In the genomic region with DNA sequence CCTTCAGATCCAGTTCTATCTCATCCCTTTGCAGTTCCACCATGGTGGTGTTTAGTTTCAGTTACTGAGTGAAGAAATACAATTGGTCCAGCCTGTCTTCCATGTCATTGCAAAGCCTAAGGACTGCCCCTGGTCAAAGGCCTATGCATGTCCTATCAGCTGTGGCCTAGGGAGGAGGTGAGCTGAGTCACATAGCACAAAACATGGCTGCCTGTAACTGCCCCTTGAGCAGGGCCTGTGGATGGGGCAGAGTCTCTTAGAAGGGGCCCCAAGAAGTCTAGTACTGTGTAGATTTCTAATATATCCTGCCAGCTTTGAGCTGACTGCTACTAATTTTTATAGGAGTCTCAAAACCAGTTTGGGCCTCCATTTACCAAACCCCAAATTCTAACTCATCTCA, we compare ENCODE assay signal across 22 cellular contexts.
A peak's percentile ranks its signal among the peaks of the same experiment; 100 is the strongest.
DNase-seq lines count a peak whose midpoint lies in the region; ATAC-seq, FAIRE-seq and TF ChIP-seq lines count a peak whose summit lies in the region.
"Had no signal": no experiment of that assay in that cellular context is flagged by ENCODE, and none has a peak within 500 bp of the region (broad histone marks: within the 10 kb centered on the region; RNA-seq: fewer than 3 reads in every experiment).

No MANE protein-coding gene starts in this region.

- no peak overlapping the region for H2BK120ac ChIP-seq in neuronal stem cell (ENCODE audit: low read depth, low read length)

- H3K4me2 ChIP-seq in Loucy (ENCODE audit: low read depth, low read length, poor library complexity, severe bottlenecking): no peak overlapping the region
- H3K4me2 ChIP-seq in K562 (ENCODE audit: insufficient read depth, low read length): no peak overlapping the region
- H3K4me2 ChIP-seq in neuronal stem cell (ENCODE audit: insufficient read depth, low read length, poor library complexity, severe bottlenecking): no peak overlapping the region
- H3K4me2 ChIP-seq: A549 had no signal

- CTCF ChIA-PET in K562 (lab: Yijun Ruan, JAX; ENCODE audit: low intra/inter-chr PET ratio): no interaction called here

- POLR2A ChIA-PET in K562 (lab: Yijun Ruan, JAX): interaction anchor here (0.6 kb wide), 1 partner anchor 83 kb away, joined by 4 read pairs; no protein-coding TSS in a partner anchor

- no peaks in the 10 kb centered on the region for H4K20me1 ChIP-seq in Loucy (ENCODE audit: insufficient read depth, low read length, poor library complexity, severe bottlenecking)
- no peaks in the 10 kb centered on the region for H4K20me1 ChIP-seq in K562 (replicated peaks; ENCODE audit: control insufficient read depth, insufficient read depth, low read length)

- peaks cover 2% of the 10 kb centered on the region for H3K36me3 Mint-ChIP-seq in activated naive CD8-positive, alpha-beta T cell treated with anti-CD3 and anti-CD28 coated beads for 36 hours

- H2BK12ac ChIP-seq in neuronal stem cell (ENCODE audit: low read length): no peak overlapping the region

- H3K9ac ChIP-seq in Loucy (ENCODE audit: low read depth, low read length, poor library complexity, severe bottlenecking): no peak overlapping the region
- no peak overlapping the region for H3K9ac ChIP-seq in K562 (ENCODE audit: insufficient read depth in 1 of 2, low read depth in 2 of 2, low read length in 2 of 2)
- H3K9ac ChIP-seq in neuronal stem cell (ENCODE audit: low read depth, low read length, poor library complexity): no peak overlapping the region

- H2AFZ ChIP-seq in Loucy (ENCODE audit: low read length) (peak overlapping the region; percentile 44; the same call in 1 of the 2 replicates), K562 (ENCODE audit: low read depth, low read length) (peak overlapping the region; percentile 0; the same call in 1 of the 2 replicates), neuronal stem cell (ENCODE audit: low read length) (peak overlapping the region; percentile 37)

- H3K4me1 ChIP-seq in Loucy (ENCODE audit: insufficient read depth, low read length, poor library complexity, severe bottlenecking) (peaks cover 13% of the 10 kb centered on the region), K562 (replicated peaks in 1 of 2; ENCODE audit: control insufficient read depth in 2 of 2, insufficient read depth in 2 of 2, low read length in 2 of 2) (no peaks in the 10 kb centered on the region; a peak in 1 of 5 replicates), neuronal stem cell (ENCODE audit: control insufficient read depth in 2 of 2, insufficient read depth in 1 of 2, low read depth in 1 of 2, low read length in 2 of 2) (no peaks in the 10 kb centered on the region)
- H3K4me1 ChIP-seq: A549, Caco-2 had no signal

- H3K27me3 ChIP-seq in Loucy (ENCODE audit: insufficient read depth, low read length, poor library complexity, severe bottlenecking): no peaks in the 10 kb centered on the region
- H3K27me3 ChIP-seq in K562 (ENCODE audit: control insufficient read depth in 2 of 2, insufficient read depth in 2 of 2, low read length in 2 of 2): peaks cover 0 to 3% of the 10 kb centered on the region in 2 experiments; a peak in 3 of 5 replicates
- no peaks in the 10 kb centered on the region for H3K27me3 ChIP-seq in neuronal stem cell (ENCODE audit: control insufficient read depth in 3 of 3, insufficient read depth in 3 of 3, low read depth in 1 of 3, low read length in 3 of 3)

- no peak overlapping the region for H2BK15ac ChIP-seq in neuronal stem cell (ENCODE audit: low read length)

- H3K4me3 Mint-ChIP-seq in activated naive CD8-positive, alpha-beta T cell treated with anti-CD3 and anti-CD28 coated beads for 36 hours: no peak overlapping the region
- H3K4me3 Mint-ChIP-seq: CD4-positive, alpha-beta T cell; H9 had no signal

- no peak overlapping the region for H3K27ac Mint-ChIP-seq in activated naive CD8-positive, alpha-beta T cell treated with anti-CD3 and anti-CD28 coated beads for 36 hours
- H3K27ac Mint-ChIP-seq: CD4-positive, alpha-beta T cell; H9 had no signal

- H2BK5ac ChIP-seq in neuronal stem cell (ENCODE audit: low read length): no peak overlapping the region

- H3K9me3 Mint-ChIP-seq in activated naive CD8-positive, alpha-beta T cell treated with anti-CD3 and anti-CD28 coated beads for 36 hours: no peaks in the 10 kb centered on the region
- H3K9me3 Mint-ChIP-seq: H9 had no signal

- TF ChIP-seq POLR2A in K562 (conservative IDR thresholded peaks at IDR 0.05): no peak

- no peaks in the 10 kb centered on the region for H3K9me2 ChIP-seq in Loucy (replicated peaks; ENCODE audit: low read depth, low read length)

- H3K79me1 ChIP-seq in neuronal stem cell (ENCODE audit: low read depth, low read length): no peaks in the 10 kb centered on the region

- ATAC-seq in K562 (peak; percentile 50; the same call in 1 of the 3 replicates), HG03520 (IDR thresholded peaks at IDR 0.05; ENCODE audit: unreplicated experiment) (no peak)
- ATAC-seq: A549 had no signal

- DNase-seq in DMS53 (lab: John Stamatoyannopoulos, UW): peak; percentile 23
- no peak for DNase-seq in DMS53 treated with DMSO at 0.1 percent for 48 hours (lab: John Stamatoyannopoulos, UW; ENCODE audit: unreplicated experiment)
- peak in 1 of 4 experiments; percentile 13 for DNase-seq in K562 (ENCODE audit: extremely low read depth in 1 of 4, low spot score in 3 of 4)
- DNase-seq in neuronal stem cell (ENCODE audit: low spot score): no peak
- DNase-seq in activated naive CD8-positive, alpha-beta T cell treated with anti-CD3 and anti-CD28 coated beads for 36 hours: no peak
- no peak for DNase-seq in NCI-H226
- DNase-seq: AML-193; Caco-2; CD4-positive, alpha-beta T cell; DMS79 treated with DMSO at 0.1 percent for 48 hours; EL; H9 had no signal

- H3K9me3 ChIP-seq in Loucy (ENCODE audit: insufficient read depth, low read depth, low read length) (no peaks in the 10 kb centered on the region), K562 (replicated peaks; ENCODE audit: control insufficient read depth, insufficient read depth, low read depth, low read length) (no peaks in the 10 kb centered on the region), neuronal stem cell (replicated peaks in 1 of 2; ENCODE audit: control insufficient read depth in 2 of 2, insufficient read depth in 1 of 2, low read depth in 1 of 2, low read length in 2 of 2) (no peaks in the 10 kb centered on the region)
- H3K9me3 ChIP-seq: A549, Caco-2 had no signal

- intact Hi-C loops in K562 (cut with micrococcal nuclease): no loop called here

- H4K8ac ChIP-seq in neuronal stem cell (ENCODE audit: low read depth, low read length): no peak overlapping the region

- no peak overlapping the region for H3K14ac ChIP-seq in neuronal stem cell (ENCODE audit: low read length)

- no peaks in the 10 kb centered on the region for H3K79me2 ChIP-seq in Loucy (ENCODE audit: insufficient read depth, low read length)
- no peaks in the 10 kb centered on the region for H3K79me2 ChIP-seq in K562 (ENCODE audit: control insufficient read depth, insufficient read depth, low read length)

- no peak for TF ChIP-seq CTCF in Loucy (conservative IDR thresholded peaks at IDR 0.05; ENCODE audit: low read length)
- no peak for TF ChIP-seq CTCF in K562 (IDR thresholded peaks at IDR 0.05 in 2 of 3, conservative IDR thresholded peaks at IDR 0.05 in 1 of 3; ENCODE audit: insufficient read depth in 2 of 3, low read depth in 1 of 3, low read length in 3 of 3)

- H2AK5ac ChIP-seq in neuronal stem cell (ENCODE audit: low read depth, low read length): no peak overlapping the region

- in situ Hi-C loops in K562 (cut with MboI): no loop called here

- H3K27ac ChIP-seq in K562 (ENCODE audit: extremely low read depth, low read depth, low read length) (no peak overlapping the region), neuronal stem cell (replicated peaks; ENCODE audit: low read length) (no peak overlapping the region)
- H3K27ac ChIP-seq: 22Rv1, A549, C4-2B had no signal

- H3F3A ChIP-seq in Loucy (ENCODE audit: low read depth): no peaks in the 10 kb centered on the region

- FAIRE-seq in K562 (lab: Jason Lieb, UNC): no peak
- FAIRE-seq: A549, D721Med, G401.6, GM12892, GM18507, H1 had no signal

- no peak overlapping the region for H3K4ac ChIP-seq in neuronal stem cell (ENCODE audit: low read length)

- BruUV-seq in K562 (replicated peaks; lab: Mats Ljungman, UMichigan): no TSS peak

- H3K9me1 ChIP-seq in K562 (ENCODE audit: control insufficient read depth, insufficient read depth, low read length): no peaks in the 10 kb centered on the region

- no peak overlapping the region for H4K91ac ChIP-seq in neuronal stem cell (ENCODE audit: low read depth, low read length, poor library complexity)

- H3K27me3 Mint-ChIP-seq in activated naive CD8-positive, alpha-beta T cell treated with anti-CD3 and anti-CD28 coated beads for 36 hours: no peaks in the 10 kb centered on the region
- H3K27me3 Mint-ChIP-seq: CD4-positive, alpha-beta T cell had no signal

- no peak for TF ChIP-seq RAD21 in K562 (CRISPR knock-in tag; conservative IDR thresholded peaks at IDR 0.05 in 1 of 2, IDR thresholded peaks at IDR 0.05 in 1 of 2)

- H3K36me3 ChIP-seq in Loucy (ENCODE audit: insufficient read depth, low read length): no peaks in the 10 kb centered on the region
- no peaks in the 10 kb centered on the region for H3K36me3 ChIP-seq in K562 (ENCODE audit: control insufficient read depth, insufficient read depth, low read length)
- no peaks in the 10 kb centered on the region for H3K36me3 ChIP-seq in neuronal stem cell (replicated peaks in 1 of 2; ENCODE audit: control insufficient read depth in 2 of 2, insufficient read depth in 2 of 2, low read length in 2 of 2)

- no peak overlapping the region for H3K23ac ChIP-seq in neuronal stem cell (ENCODE audit: low read depth, low read length, poor library complexity)

- TF ChIP-seq EP300 in K562 (IDR thresholded peaks at IDR 0.05; ENCODE audit: low read length): no peak

- no peak overlapping the region for H3K18ac ChIP-seq in neuronal stem cell (ENCODE audit: low read length)

- peaks cover 7% of the 10 kb centered on the region for H3K4me1 Mint-ChIP-seq in activated naive CD8-positive, alpha-beta T cell treated with anti-CD3 and anti-CD28 coated beads for 36 hours

- H3K4me3 ChIP-seq in Loucy (ENCODE audit: low read length, poor library complexity, severe bottlenecking) (no peak overlapping the region), K562 (no peak overlapping the region), neuronal stem cell (ENCODE audit: low read length in 2 of 2) (no peak overlapping the region)
- H3K4me3 ChIP-seq: A549 had no signal

TF ChIP-seq in K562, 482 proteins besides CTCF, POLR2A, EP300 and RAD21 (continues in another document):
- TF ChIP-seq KLF10 (CRISPR knock-in tag; IDR thresholded peaks at IDR 0.05) (no peak), ZNF277 (CRISPR knock-in tag; IDR thresholded peaks at IDR 0.05; ENCODE audit: borderline replicate concordance) (no peak)
